1 cellular context compared by ENCODE assay signal in genomic region chr3:183554377-183554776, GRCh38.
TF ChIP-seq lines count a peak whose summit lies in the region.

No MANE protein-coding gene starts in this region.

TF ChIP-seq in GM12878, 131 proteins besides CTCF, POLR2A, EP300 and RAD21 (continued from another document):
- TF ChIP-seq ZBED1 (IDR thresholded peaks at IDR 0.05; ENCODE audit: borderline replicate concordance) = peak; percentile 78; the same call in 1 of the 2 replicates
- no peak for TF ChIP-seq ZBTB11 (CRISPR knock-in tag; IDR thresholded peaks at IDR 0.05)
- TF ChIP-seq SPI1 (IDR thresholded peaks at IDR 0.05; ENCODE audit: borderline replicate concordance, insufficient read depth, low read depth, low read length) = peak; percentile 84
- no peak for TF ChIP-seq ASH2L (IDR thresholded peaks at IDR 0.05; ENCODE audit: borderline replicate concordance, low read depth)
- TF ChIP-seq ZNF592 (IDR thresholded peaks at IDR 0.05) = no peak
- TF ChIP-seq CEBPB (IDR thresholded peaks at IDR 0.05; ENCODE audit: borderline replicate concordance in 1 of 2, low read depth in 2 of 2, low read length in 2 of 2) = no peak
- TF ChIP-seq ESRRA (IDR thresholded peaks at IDR 0.05; ENCODE audit: low read length) = no peak
- no peak for TF ChIP-seq FOS (IDR thresholded peaks at IDR 0.05; ENCODE audit: borderline replicate concordance, extremely low read depth, insufficient read length)
TF ChIP-seq in GM12878: peak in this region for 40.
